ENCODE assay signal across 18 cellular contexts in genomic region chr15:75193272-75193671, GRCh38. TPM values are rescaled to one million over a fixed set of nuclear protein-coding genes. Genes with fewer than 3 reads are reported as not detected.
DNase-seq lines count a peak whose midpoint lies in the region; ATAC-seq and TF ChIP-seq lines count a peak whose summit lies in the region.
"Had no signal": no experiment of that assay in that cellular context is flagged by ENCODE, and none has a peak within 500 bp of the region (broad histone marks: within the 10 kb centered on the region; RNA-seq: fewer than 3 reads in every experiment).

No MANE protein-coding gene starts in this region.

- POLR2A ChIA-PET in activated CD4-positive, alpha-beta T cell treated with anti-CD3 and anti-CD28 coated beads, Interleukin-2, amount 10 ng/mL, durations not matched to agents 7 days and 5 days (lab: Charles Lee) = no interaction called here
- POLR2A ChIA-PET in PC-3 (lab: Charles Lee; ENCODE audit: unreplicated experiment) = no interaction called here

- H3K36me3 ChIP-seq in GM23338 (ENCODE audit: insufficient read depth) (no peaks in the 10 kb centered on the region; the same call in 1 of the 2 replicates), neuronal stem cell (replicated peaks in 1 of 2; ENCODE audit: control insufficient read depth in 2 of 2, insufficient read depth in 2 of 2, low read length in 2 of 2) (no peaks in the 10 kb centered on the region), PC-3 (ENCODE audit: low read depth, low read length) (no peaks in the 10 kb centered on the region)
- H3K36me3 ChIP-seq: HAP-1 had no signal

- H3K27ac Mint-ChIP-seq in activated CD4-positive, alpha-beta T cell treated with anti-CD3 and anti-CD28 coated beads, Interleukin-2, amount 10 ng/mL, durations not matched to agents 7 days and 5 days = peak overlapping the region; percentile 27
- no peak overlapping the region for H3K27ac Mint-ChIP-seq in GM23338
- peak overlapping the region; percentile 14 for H3K27ac Mint-ChIP-seq in activated T-helper 17 cell treated with anti-CD3 and anti-CD28 coated beads, Interleukin-2, amount 50 U/mL, for 72 hours
- no peak overlapping the region for H3K27ac Mint-ChIP-seq in progenitor cell of endocrine pancreas
- H3K27ac Mint-ChIP-seq: CD4-positive, alpha-beta T cell; HFFc6 had no signal

- no CpG with 5 or more reads among the region's 3 CpGs for WGBS in neuronal stem cell (ENCODE audit: extremely low coverage in 2 of 2, insufficient read length in 2 of 2, insufficient replicate concordance in 1 of 2), 2 donors

- H3K4me1 Mint-ChIP-seq in activated CD4-positive, alpha-beta T cell treated with anti-CD3 and anti-CD28 coated beads, Interleukin-2, amount 10 ng/mL, durations not matched to agents 7 days and 5 days = peaks cover 10% of the 10 kb centered on the region
- H3K4me1 Mint-ChIP-seq in GM23338 (peaks cover 34% of the 10 kb centered on the region), progenitor cell of endocrine pancreas (ENCODE audit: low read depth) (peaks cover 21% of the 10 kb centered on the region)
- no peaks in the 10 kb centered on the region for H3K4me1 Mint-ChIP-seq in activated T-helper 17 cell treated with anti-CD3 and anti-CD28 coated beads, Interleukin-2, amount 50 U/mL, for 72 hours

- CTCF ChIA-PET in activated CD4-positive, alpha-beta T cell treated with anti-CD3 and anti-CD28 coated beads, Interleukin-2, amount 10 ng/mL, durations not matched to agents 7 days and 5 days (lab: Charles Lee) = interaction anchor here (3.3 kb wide), 1 partner anchor 8 kb away, joined by 12 read pairs; the partner anchor contains the start of gene C15orf39
- CTCF ChIA-PET in PC-3 (lab: Charles Lee) = no interaction called here

- H2BK120ac ChIP-seq in neuronal stem cell (ENCODE audit: low read depth, low read length) = no peak overlapping the region

- peaks cover 10% of the 10 kb centered on the region for H3K27me3 Mint-ChIP-seq in activated CD4-positive, alpha-beta T cell treated with anti-CD3 and anti-CD28 coated beads, Interleukin-2, amount 10 ng/mL, durations not matched to agents 7 days and 5 days
- H3K27me3 Mint-ChIP-seq in GM23338 (ENCODE audit: insufficient read depth, low read depth, poor library complexity) (peaks cover 15% of the 10 kb centered on the region), progenitor cell of endocrine pancreas (no peaks in the 10 kb centered on the region)
- H3K27me3 Mint-ChIP-seq in activated T-helper 17 cell treated with anti-CD3 and anti-CD28 coated beads, Interleukin-2, amount 50 U/mL, for 72 hours = no peaks in the 10 kb centered on the region
- H3K27me3 Mint-ChIP-seq: CD4-positive, alpha-beta T cell had no signal

- H4K8ac ChIP-seq in neuronal stem cell (ENCODE audit: low read depth, low read length) = no peak overlapping the region

- H3K4me3 Mint-ChIP-seq in activated CD4-positive, alpha-beta T cell treated with anti-CD3 and anti-CD28 coated beads, Interleukin-2, amount 10 ng/mL, durations not matched to agents 7 days and 5 days = no peak overlapping the region
- H3K4me3 Mint-ChIP-seq in GM23338 = no peak overlapping the region
- H3K4me3 Mint-ChIP-seq in activated T-helper 17 cell treated with anti-CD3 and anti-CD28 coated beads, Interleukin-2, amount 50 U/mL, for 72 hours = no peak overlapping the region
- no peak overlapping the region for H3K4me3 Mint-ChIP-seq in progenitor cell of endocrine pancreas (ENCODE audit: low read depth)
- H3K4me3 Mint-ChIP-seq: CD4-positive, alpha-beta T cell; HFFc6 had no signal

- H2AFZ ChIP-seq in GM23338 (no peak overlapping the region), neuronal stem cell (ENCODE audit: low read length) (no peak overlapping the region), PC-3 (ENCODE audit: low read length) (no peak overlapping the region)
- H2AFZ ChIP-seq: GM23248 had no signal

- H3K9me3 ChIP-seq in neuronal stem cell (replicated peaks in 1 of 2; ENCODE audit: control insufficient read depth in 2 of 2, insufficient read depth in 1 of 2, low read depth in 1 of 2, low read length in 2 of 2) = peaks cover 8 to 9% of the 10 kb centered on the region in 2 donors
- no peaks in the 10 kb centered on the region for H3K9me3 ChIP-seq in PC-3 (ENCODE audit: low read length)

- H3K4me1 ChIP-seq in GM23338 (ENCODE audit: insufficient read depth) (peaks cover 18% of the 10 kb centered on the region), neuronal stem cell (ENCODE audit: control insufficient read depth in 2 of 2, insufficient read depth in 1 of 2, low read depth in 1 of 2, low read length in 2 of 2) (peaks cover 4 to 10% of the 10 kb centered on the region in 2 donors), PC-3 (ENCODE audit: insufficient read depth, low read length) (no peaks in the 10 kb centered on the region)
- H3K4me1 ChIP-seq: HAP-1 had no signal

- H2BK15ac ChIP-seq in neuronal stem cell (ENCODE audit: low read length) = no peak overlapping the region

- H4K20me1 ChIP-seq in GM23338 (replicated peaks; ENCODE audit: insufficient read depth) (no peaks in the 10 kb centered on the region), PC-3 (ENCODE audit: low read length) (no peaks in the 10 kb centered on the region)

- H3K9me2 ChIP-seq in GM23338 (ENCODE audit: insufficient read depth) (no peaks in the 10 kb centered on the region), PC-3 (replicated peaks; ENCODE audit: low read length) (no peaks in the 10 kb centered on the region)

- H3F3A ChIP-seq in GM23338 (replicated peaks; ENCODE audit: low read depth) = no peaks in the 10 kb centered on the region
- no peaks in the 10 kb centered on the region for H3F3A ChIP-seq in PC-3 (ENCODE audit: low read length, unreplicated experiment)

- no peaks in the 10 kb centered on the region for H3K79me2 ChIP-seq in GM23338 (replicated peaks; ENCODE audit: insufficient read depth)
- H3K79me2 ChIP-seq in PC-3 (ENCODE audit: low read length) = no peaks in the 10 kb centered on the region

- H4K91ac ChIP-seq in neuronal stem cell (ENCODE audit: low read depth, low read length, poor library complexity) = no peak overlapping the region

- H2BK5ac ChIP-seq in neuronal stem cell (ENCODE audit: low read length) = no peak overlapping the region

- no peaks in the 10 kb centered on the region for H3K27me3 ChIP-seq in GM23338 (ENCODE audit: insufficient read depth)
- H3K27me3 ChIP-seq in neuronal stem cell (ENCODE audit: control insufficient read depth in 3 of 3, insufficient read depth in 3 of 3, low read depth in 1 of 3, low read length in 3 of 3) = peaks cover 0 to 40% (median 8%) of the 10 kb centered on the region in 3 experiments
- no peaks in the 10 kb centered on the region for H3K27me3 ChIP-seq in PC-3 (ENCODE audit: low read length)

- H3K23ac ChIP-seq in neuronal stem cell (ENCODE audit: low read depth, low read length, poor library complexity) = no peak overlapping the region

- ATAC-seq in GM23338 (peak; percentile 12), PC-3 (no peak)
- no peak for ATAC-seq in activated T-helper 17 cell treated with anti-CD3 and anti-CD28 coated beads, Interleukin-2, amount 50 U/mL, for 72 hours (replicated peaks)
- ATAC-seq: GM12878 had no signal

- no peak overlapping the region for H3K4me2 ChIP-seq in GM23338
- H3K4me2 ChIP-seq in neuronal stem cell (ENCODE audit: insufficient read depth, low read length, poor library complexity, severe bottlenecking) = no peak overlapping the region
- no peak overlapping the region for H3K4me2 ChIP-seq in PC-3 (ENCODE audit: low read length)

- no peak overlapping the region for H3K4me3 ChIP-seq in GM23338
- no peak overlapping the region for H3K4me3 ChIP-seq in neuronal stem cell (ENCODE audit: low read length in 2 of 2)
- H3K4me3 ChIP-seq in PC-3 (ENCODE audit: low read length) = no peak overlapping the region
- H3K4me3 ChIP-seq: GM12878, GM23248, HAP-1 had no signal

- TF ChIP-seq CTCF in GM23338 (conservative IDR thresholded peaks at IDR 0.05; ENCODE audit: low read depth in 2 of 2) = no peak
- TF ChIP-seq CTCF in PC-3 (conservative IDR thresholded peaks at IDR 0.05; ENCODE audit: low read depth, low read length) = no peak
- no peak for TF ChIP-seq CTCF in progenitor cell of endocrine pancreas (IDR thresholded peaks at IDR 0.05; ENCODE audit: unreplicated experiment)

- BruUV-seq in PC-3 (replicated peaks; lab: Mats Ljungman, UMichigan) = no TSS peak

- intact Hi-C loops in PC-3 (cut with micrococcal nuclease) = no loop called here

- no peak for DNase-seq in activated CD4-positive, alpha-beta T cell treated with anti-CD3 and anti-CD28 coated beads, Interleukin-2, amount 10 ng/mL, durations not matched to agents 7 days and 5 days
- no peak for DNase-seq in activated CD4-positive, alpha-beta T cell treated with anti-CD3 and anti-CD28 coated beads, Interleukin-2, amount 50 U/mL, for 1 hour
- no peak for DNase-seq in GM23338 (ENCODE audit: low spot score)
- no peak for DNase-seq in neuronal stem cell (ENCODE audit: low spot score)
- DNase-seq in PC-3 = no peak
- DNase-seq in progenitor cell of endocrine pancreas (ENCODE audit: low spot score, unreplicated experiment) = no peak
- no peak for DNase-seq in activated T-cell treated with anti-CD3 and anti-CD28 coated beads, Interleukin-2, amount 50 U/mL, for 48 hours
- DNase-seq: 8988T; AML-193; C1 segment of cervical spinal cord; CD4-positive, alpha-beta T cell; DMS79; GM23248; HFFc6; IMR-90 had no signal

- no peaks in the 10 kb centered on the region for H3K36me3 Mint-ChIP-seq in activated CD4-positive, alpha-beta T cell treated with anti-CD3 and anti-CD28 coated beads, Interleukin-2, amount 10 ng/mL, durations not matched to agents 7 days and 5 days (ENCODE audit: low read depth)
- peaks cover 18% of the 10 kb centered on the region for H3K36me3 Mint-ChIP-seq in GM23338 (ENCODE audit: low read depth)
- no peaks in the 10 kb centered on the region for H3K36me3 Mint-ChIP-seq in activated T-helper 17 cell treated with anti-CD3 and anti-CD28 coated beads, Interleukin-2, amount 50 U/mL, for 72 hours (ENCODE audit: low read depth)
- H3K36me3 Mint-ChIP-seq in progenitor cell of endocrine pancreas (ENCODE audit: insufficient read depth) = peaks cover 7% of the 10 kb centered on the region

- H2BK12ac ChIP-seq in neuronal stem cell (ENCODE audit: low read length) = no peak overlapping the region

- H3K27ac ChIP-seq in GM23338 (ENCODE audit: low read depth) (no peak overlapping the region), neuronal stem cell (replicated peaks; ENCODE audit: low read length) (no peak overlapping the region), PC-3 (ENCODE audit: low read length) (no peak overlapping the region)
- H3K27ac ChIP-seq: GM23248 had no signal

- no peaks in the 10 kb centered on the region for H3K79me1 ChIP-seq in neuronal stem cell (ENCODE audit: low read depth, low read length)

- no peak overlapping the region for H2AK5ac ChIP-seq in neuronal stem cell (ENCODE audit: low read depth, low read length)

- H3K9ac ChIP-seq in neuronal stem cell (ENCODE audit: low read depth, low read length, poor library complexity) (no peak overlapping the region), PC-3 (ENCODE audit: low read length) (no peak overlapping the region)
- H3K9ac ChIP-seq: GM23248 had no signal

- H3K14ac ChIP-seq in neuronal stem cell (ENCODE audit: low read length) = no peak overlapping the region

- no peak overlapping the region for H3K4ac ChIP-seq in neuronal stem cell (ENCODE audit: low read length)

- no peaks in the 10 kb centered on the region for H3K9me3 Mint-ChIP-seq in activated CD4-positive, alpha-beta T cell treated with anti-CD3 and anti-CD28 coated beads, Interleukin-2, amount 10 ng/mL, durations not matched to agents 7 days and 5 days
- peaks cover 30% of the 10 kb centered on the region for H3K9me3 Mint-ChIP-seq in GM23338
- H3K9me3 Mint-ChIP-seq in activated T-helper 17 cell treated with anti-CD3 and anti-CD28 coated beads, Interleukin-2, amount 50 U/mL, for 72 hours = no peaks in the 10 kb centered on the region
- H3K9me3 Mint-ChIP-seq in progenitor cell of endocrine pancreas (ENCODE audit: low read depth) = peaks cover 11% of the 10 kb centered on the region
- H3K9me3 Mint-ChIP-seq: CD4-positive, alpha-beta T cell had no signal

- H3K18ac ChIP-seq in neuronal stem cell (ENCODE audit: low read length) = peak overlapping the region; percentile 62

RNA-seq across cellular contexts. Expression of gene C15orf39, which starts 8.4 kb away (rescaled TPM):
- 10 to 100 TPM; 47.0 to 48.6 TPM for total RNA-seq in activated CD4-positive, alpha-beta T cell treated with anti-CD3 and anti-CD28 coated beads, Interleukin-2, amount 10 ng/mL, durations not matched to agents 7 days and 5 days
- 48.5 and 54.1 TPM in 2 replicates for total RNA-seq in GM23338 (2014; rRNA removed; shearing (Covaris generic))
- polyA plus RNA-seq in GM23338 (2016; fragmentation: Nextera tagmentation; extraction: Ambion mirVana) = 13.4 and 13.9 TPM in 2 replicates
- total RNA-seq in activated T-helper 17 cell treated with anti-CD3 and anti-CD28 coated beads, Interleukin-2, amount 50 U/mL, for 72 hours = 10 to 100 TPM; 20.4 to 32.3 TPM
- 5.9 TPM for polyA plus RNA-seq in neuronal stem cell (2013, experiment 1 of 2)
- 5.5 TPM for polyA plus RNA-seq in neuronal stem cell (2013, experiment 2 of 2)
- total RNA-seq in PC-3 (2014; rRNA removed) (23.8 and 31.0 TPM in 2 replicates), progenitor cell of endocrine pancreas (80.0 and 83.4 TPM in 2 replicates)

Comparison
In these comparisons a context has a peak if more than half of its experiments do, and no peak if none do; other contexts are left out.
1. H3K27ac Mint-ChIP-seq: peak in activated CD4-positive, alpha-beta T cell treated with anti-CD3 and anti-CD28 coated beads, Interleukin-2, amount 10 ng/mL, durations not matched to agents 7 days and 5 days (single experiment) and activated T-helper 17 cell treated with anti-CD3 and anti-CD28 coated beads, Interleukin-2, amount 50 U/mL, for 72 hours (single experiment); none in GM23338 (single experiment) and progenitor cell of endocrine pancreas (single experiment).